In the genomic region with DNA sequence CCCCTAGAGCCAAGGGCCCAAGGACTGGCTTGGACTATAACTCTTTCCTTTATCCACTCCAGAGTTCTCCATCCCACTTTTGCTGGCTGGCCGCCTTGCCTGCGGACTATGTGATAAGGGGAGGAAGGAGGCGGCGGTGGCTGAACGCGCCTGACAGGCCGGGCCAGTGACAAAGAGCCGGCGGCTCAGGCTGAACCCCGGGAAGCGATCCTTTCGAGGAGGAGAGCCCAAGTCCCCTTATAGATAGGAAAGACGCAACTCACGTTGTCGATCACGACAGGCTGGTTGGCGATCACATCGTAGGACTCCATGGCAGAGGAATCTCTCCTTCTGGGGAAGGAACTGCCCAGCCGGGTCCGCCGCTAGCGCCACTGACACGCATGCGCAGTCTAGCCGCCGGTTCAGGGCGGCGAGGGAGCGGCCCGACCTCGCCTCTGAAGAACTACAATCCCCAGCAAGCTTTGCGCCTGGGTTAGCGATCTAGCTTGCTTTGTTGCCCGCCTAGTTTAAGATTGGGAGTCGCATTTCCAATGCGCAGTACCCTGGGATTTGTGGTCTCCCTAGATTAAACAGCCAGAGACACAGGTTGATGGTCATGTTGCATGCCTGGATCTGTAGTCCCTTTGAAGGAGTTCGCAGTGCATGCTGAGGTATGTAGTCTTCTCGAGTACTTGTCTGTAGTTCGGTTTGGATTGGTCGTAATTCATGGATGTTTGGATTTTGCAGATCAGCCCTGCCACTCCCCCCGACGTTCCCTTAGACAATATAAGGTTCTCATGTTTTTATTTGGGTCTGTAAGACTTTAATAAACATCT, we compare ENCODE assay signal across 8 cellular contexts. TPM values are rescaled to one million over a fixed set of nuclear protein-coding genes. Genes with fewer than 3 reads are reported as not detected.
DNase-seq lines count a peak whose midpoint lies in the region; ATAC-seq, FAIRE-seq and TF ChIP-seq lines count a peak whose summit lies in the region.

A gene (minus strand): TSS at position 376 of the 815 bp plus-strand sequence. CDS start 65 bp downstream, at position 311.

- FAIRE-seq in GM18507 (lab: Jason Lieb, UNC): no peak
- FAIRE-seq in astrocyte (lab: Jason Lieb, UNC): peak; percentile 81

- H3K27ac ChIP-seq in astrocyte (ENCODE audit: low read depth, low read length): peak within 1 kb of the TSS; percentile 89
- peak within 1 kb of the TSS; percentile 89 for H3K27ac ChIP-seq in right cardiac atrium (ENCODE audit: low read length)
- peak within 1 kb of the TSS; percentile 95 to 98 for H3K27ac ChIP-seq in uterus

- peak; percentile 69 for DNase-seq in GM18507 (ENCODE audit: extremely low spot score, insufficient read length, low read depth)
- DNase-seq in NCI-H2029 (lab: John Stamatoyannopoulos, UW): peak; percentile 94
- DNase-seq in T-helper 22 cell (ENCODE audit: low read depth): peak; percentile 93
- peak; percentile 100 for DNase-seq in astrocyte (ENCODE audit: low read depth)
- DNase-seq in right cardiac atrium: peak; percentile 96 to 98 (median 98)
- DNase-seq in pulmonary artery endothelial cell (ENCODE audit: low read depth, low spot score): peak; percentile 100
- peak; percentile 96 to 98 for DNase-seq in uterus

- intact Hi-C loops in right cardiac atrium (cut with DNase I) (loop anchor here in 1 of 4 donors (5.0 kb wide), 1 partner anchor 80 kb away; no protein-coding TSS in a partner anchor), uterus (cut with DNase I; ENCODE audit: low total_unique reads) (loop anchor here (10.0 kb wide), 1 partner anchor 82 kb away; no protein-coding TSS in a partner anchor)

- ATAC-seq in HG02973 (IDR thresholded peaks at IDR 0.05; ENCODE audit: unreplicated experiment) (peak; percentile 47), right cardiac atrium (peak; percentile 90)

- H3K4me3 Mint-ChIP-seq in astrocyte (ENCODE audit: unreplicated experiment): no peak within 1 kb of the TSS

- H3K9me3 ChIP-seq in astrocyte (ENCODE audit: insufficient read depth, low read depth, low read length): no peaks in the 10 kb centered on the region
- no peaks in the 10 kb centered on the region for H3K9me3 ChIP-seq in right cardiac atrium (ENCODE audit: control insufficient read depth, low read length)
- H3K9me3 ChIP-seq in uterus: no peaks in the 10 kb centered on the region

- TF ChIP-seq CTCF in astrocyte (IDR thresholded peaks at IDR 0.05; ENCODE audit: insufficient read depth, low read depth, low read length): no peak
- no peak for TF ChIP-seq CTCF in uterus (IDR thresholded peaks at IDR 0.05)

- no peaks in the 10 kb centered on the region for H3K27me3 Mint-ChIP-seq in astrocyte (ENCODE audit: low read depth, unreplicated experiment)

- peak within 1 kb of the TSS; percentile 100 for H3K4me2 ChIP-seq in astrocyte (ENCODE audit: low read length)

- H4K20me1 ChIP-seq in astrocyte (ENCODE audit: insufficient read depth, low read length): peaks cover 70% of the 10 kb centered on the region

- H3K4me3 ChIP-seq in astrocyte (ENCODE audit: insufficient read depth, low read depth, low read length) (peak within 1 kb of the TSS; percentile 97), right cardiac atrium (ENCODE audit: low read length) (peak within 1 kb of the TSS; percentile 82), uterus (peak within 1 kb of the TSS; percentile 95 to 98)

- peak within 1 kb of the TSS; percentile 90 for H2AFZ ChIP-seq in astrocyte (ENCODE audit: low read depth, low read length)

- H3K27ac Mint-ChIP-seq in astrocyte (ENCODE audit: unreplicated experiment): no peak within 1 kb of the TSS

- WGBS in right cardiac atrium: under 1% methylated on average over 42 of the region's 42 CpGs

- H3K36me3 ChIP-seq in astrocyte (ENCODE audit: insufficient read depth, low read length) (no peaks in the 10 kb centered on the region), uterus (no peaks in the 10 kb centered on the region)

- H3K9me3 Mint-ChIP-seq in astrocyte (ENCODE audit: unreplicated experiment): no peaks in the 10 kb centered on the region

- H3K4me1 Mint-ChIP-seq in astrocyte (ENCODE audit: low read depth, unreplicated experiment): peaks cover 7% of the 10 kb centered on the region

- peak within 1 kb of the TSS; percentile 98 for H3K9ac ChIP-seq in astrocyte (ENCODE audit: low read length)

- peaks cover 72% of the 10 kb centered on the region for H3K79me2 ChIP-seq in astrocyte (ENCODE audit: insufficient read depth, low read length)

- TF ChIP-seq POLR2A in uterus (IDR thresholded peaks at IDR 0.05): peak; percentile 57 to 87

- H3K4me1 ChIP-seq in astrocyte (ENCODE audit: insufficient read depth, low read length) (peaks cover 7% of the 10 kb centered on the region), right cardiac atrium (ENCODE audit: control insufficient read depth, insufficient read depth, low read length) (peaks cover 7% of the 10 kb centered on the region), uterus (no peaks in the 10 kb centered on the region)

- no peaks in the 10 kb centered on the region for H3K36me3 Mint-ChIP-seq in astrocyte (ENCODE audit: low read depth, unreplicated experiment)

- H3K27me3 ChIP-seq in astrocyte (ENCODE audit: insufficient read depth, low read length) (no peaks in the 10 kb centered on the region), right cardiac atrium (ENCODE audit: control insufficient read depth, insufficient read depth) (no peaks in the 10 kb centered on the region), uterus (no peaks in the 10 kb centered on the region)

RNA-seq across cellular contexts. Expression of the gene that starts here (rescaled TPM):
- total RNA-seq in astrocyte (145 and 155 TPM in 2 replicates), right cardiac atrium (100 to 1,000 TPM; 100 to 108 (median 107) TPM), pulmonary artery endothelial cell (192 and 228 TPM in 2 replicates), uterus (100 to 1,000 TPM in 1 of 4 donors, 10 to 100 TPM in 3; 38.7 to 106 (median 70.9) TPM)
- polyA plus RNA-seq in right cardiac atrium: 106 TPM

Comparison
In these comparisons a context has a peak if more than half of its experiments do, and no peak if none do; other contexts are left out.
1. Peak in every context shown above with its lines: DNase-seq, ATAC-seq, H3K4me3 ChIP-seq and H3K27ac ChIP-seq.